In the genomic region with DNA sequence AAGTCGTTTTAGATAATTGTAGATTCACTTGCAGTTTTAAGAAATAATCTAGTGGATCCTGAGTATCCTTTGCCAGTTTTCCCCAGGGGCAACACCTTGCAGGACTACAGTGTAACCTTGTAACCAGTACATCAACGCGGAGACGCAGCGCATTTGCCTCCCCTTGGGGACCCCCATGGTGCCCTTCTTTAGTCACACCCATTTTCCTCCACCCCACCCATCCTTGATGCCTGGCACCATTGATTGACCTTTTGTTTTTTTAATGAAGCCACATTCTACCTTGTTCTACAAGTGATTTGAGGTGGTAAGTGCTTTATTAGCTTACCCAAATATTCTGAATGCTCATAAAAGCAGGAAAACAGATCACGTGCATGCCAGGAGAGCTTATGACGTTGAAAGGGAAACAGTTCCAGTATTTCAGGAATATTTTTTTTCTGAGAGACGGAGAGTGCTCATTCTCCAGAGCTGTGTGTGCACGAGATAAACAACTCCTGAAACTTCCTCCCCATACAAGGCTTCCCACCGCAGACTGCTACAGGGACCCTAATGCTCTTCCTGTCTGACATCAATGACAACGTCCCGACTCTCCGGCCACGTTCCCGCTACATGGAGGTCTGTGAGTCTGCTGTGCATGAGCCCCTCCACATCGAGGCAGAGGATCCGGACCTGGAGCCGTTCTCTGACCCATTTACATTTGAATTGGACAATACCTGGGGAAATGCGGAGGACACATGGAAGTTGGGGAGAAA, we compare ENCODE assay signal across 1 cellular context.
TF ChIP-seq lines count a peak whose summit lies in the region.

No MANE protein-coding gene starts in this region.

TF ChIP-seq in HepG2, 621 proteins besides CTCF, POLR2A, EP300 and RAD21:
- no peak for TF ChIP-seq HNRNPH1 (optimal IDR thresholded peaks at IDR 0.05; ENCODE audit: low read depth, low read length)
- no peak for TF ChIP-seq SALL1 (CRISPR knock-in tag; IDR thresholded peaks at IDR 0.05)
TF ChIP-seq in HepG2: peak in this region for 0.
